8 cellular contexts compared by ENCODE assay signal in genomic region chr19:1266116-1266817, GRCh38. TPM values are rescaled to one million over a fixed set of nuclear protein-coding genes. Genes with fewer than 3 reads are reported as not detected.
DNase-seq lines count a peak whose midpoint lies in the region; ATAC-seq and TF ChIP-seq lines count a peak whose summit lies in the region.

No MANE protein-coding gene starts in this region.

- H3K4me3 ChIP-seq in GM12875 (ENCODE audit: low read depth, low read length) (peak overlapping the region; percentile 44), choroid plexus epithelial cell (ENCODE audit: low read depth, low read length) (peak overlapping the region; percentile 56)

- intact Hi-C loops in left colon (cut with DNase I, micrococcal nuclease) = loop anchor here in 1 of 2 donors (2.0 kb wide), 1 partner anchor 21 kb away; no protein-coding TSS in a partner anchor

- TF ChIP-seq CTCF in GM12875 (IDR thresholded peaks at IDR 0.05; ENCODE audit: borderline replicate concordance, insufficient read depth, low read depth, low read length) = 0 out of 2 replicates have a peak, but pooled peaks have one; percentile 16
- TF ChIP-seq CTCF in choroid plexus epithelial cell (conservative IDR thresholded peaks at IDR 0.05; ENCODE audit: low read depth, low read length) = no peak

- DNase-seq in NCI-H2196 (lab: John Stamatoyannopoulos, UW; ENCODE audit: unreplicated experiment) (peak; percentile 93), choroid plexus epithelial cell (ENCODE audit: low read depth) (peak; percentile 80), left colon (peak; percentile 93 to 95), cortex of kidney (lab: John Stamatoyannopoulos, UW) (no peak)
- DNase-seq in activated CD4-positive, CD25-positive, alpha-beta regulatory T cell treated with anti-CD3 and anti-CD28 coated beads, Interleukin-2, amount 50 U/mL, for 72 hours = peak; percentile 89
- DNase-seq in stimulated activated CD4-positive, alpha-beta T cell treated with anti-CD3 and anti-CD28 coated beads, Interleukin-2, amount 100 ng/mL, for 4 hours (ENCODE audit: low read depth) = peak; percentile 72

- ATAC-seq in HG02840 (IDR thresholded peaks at IDR 0.05; ENCODE audit: low FRiP score, unreplicated experiment) (peak; percentile 25), left colon (peak; percentile 51)

RNA-seq across cellular contexts. Expression of gene CIRBP, which starts 2.9 kb away (rescaled TPM):
- 100 to 1,000 TPM; 220 to 267 TPM for total RNA-seq in left colon

RNA-seq across cellular contexts. Expression of gene FAM174C, which starts 9.1 kb away (rescaled TPM):
- total RNA-seq in left colon = 10 to 100 TPM; 43.7 to 48.9 TPM

RNA-seq across cellular contexts. Expression of gene MIDN, which starts 17.9 kb away (rescaled TPM):
- total RNA-seq in left colon = 100 to 1,000 TPM; 202 to 276 TPM

RNA-seq across cellular contexts. Expression of gene EFNA2, which starts 19.4 kb away (rescaled TPM):
- total RNA-seq in left colon = 10 to 100 TPM; 83.8 to 85.4 TPM

RNA-seq across cellular contexts. Expression of gene ATP5F1D, which starts 24.7 kb away (rescaled TPM):
- total RNA-seq in left colon = 100 to 1,000 TPM; 341 to 530 TPM
